1 cellular context compared by ENCODE assay signal in the genomic region with DNA sequence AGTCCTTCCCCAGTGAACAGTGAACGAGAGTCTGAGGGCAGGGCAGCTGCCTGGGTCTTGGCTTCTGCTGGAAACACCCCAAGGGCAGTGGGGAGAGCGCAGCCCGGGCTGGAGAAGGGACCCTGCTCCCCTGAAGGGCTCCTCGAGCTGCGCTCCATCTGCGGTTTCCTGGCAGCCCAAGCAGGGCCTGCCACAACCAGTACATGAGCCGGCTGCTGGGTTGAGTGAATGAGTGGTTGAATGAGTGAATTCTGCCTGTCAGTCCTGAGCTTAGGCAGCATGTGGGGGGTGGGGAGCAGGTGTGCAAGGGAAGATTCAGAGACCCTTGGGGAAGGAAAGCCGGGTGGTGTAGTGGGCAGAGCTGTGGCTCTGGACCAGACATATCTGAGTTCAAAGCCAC.
TF ChIP-seq lines count a peak whose summit lies in the region.

No MANE protein-coding gene starts in this region.

TF ChIP-seq in H1, 55 proteins besides CTCF, POLR2A, EP300 and RAD21:
- TF ChIP-seq CHD1 (IDR thresholded peaks at IDR 0.05; ENCODE audit: low read depth, low read length) (no peak), NANOG (IDR thresholded peaks at IDR 0.05; ENCODE audit: insufficient read depth, low read depth, low read length, poor library complexity, severe bottlenecking) (no peak)
- TF ChIP-seq, protein P1, sequence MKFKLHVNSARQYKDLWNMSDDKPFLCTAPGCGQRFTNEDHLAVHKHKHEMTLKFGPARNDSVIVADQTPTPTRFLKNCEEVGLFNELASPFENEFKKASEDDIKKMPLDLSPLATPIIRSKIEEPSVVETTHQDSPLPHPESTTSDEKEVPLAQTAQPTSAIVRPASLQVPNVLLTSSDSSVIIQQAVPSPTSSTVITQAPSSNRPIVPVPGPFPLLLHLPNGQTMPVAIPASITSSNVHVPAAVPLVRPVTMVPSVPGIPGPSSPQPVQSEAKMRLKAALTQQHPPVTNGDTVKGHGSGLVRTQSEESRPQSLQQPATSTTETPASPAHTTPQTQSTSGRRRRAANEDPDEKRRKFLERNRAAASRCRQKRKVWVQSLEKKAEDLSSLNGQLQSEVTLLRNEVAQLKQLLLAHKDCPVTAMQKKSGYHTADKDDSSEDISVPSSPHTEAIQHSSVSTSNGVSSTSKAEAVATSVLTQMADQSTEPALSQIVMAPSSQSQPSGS (IDR thresholded peaks at IDR 0.05; ENCODE audit: low read length) = no peak
